ENCODE assay signal across 8 cellular contexts in the genomic region with DNA sequence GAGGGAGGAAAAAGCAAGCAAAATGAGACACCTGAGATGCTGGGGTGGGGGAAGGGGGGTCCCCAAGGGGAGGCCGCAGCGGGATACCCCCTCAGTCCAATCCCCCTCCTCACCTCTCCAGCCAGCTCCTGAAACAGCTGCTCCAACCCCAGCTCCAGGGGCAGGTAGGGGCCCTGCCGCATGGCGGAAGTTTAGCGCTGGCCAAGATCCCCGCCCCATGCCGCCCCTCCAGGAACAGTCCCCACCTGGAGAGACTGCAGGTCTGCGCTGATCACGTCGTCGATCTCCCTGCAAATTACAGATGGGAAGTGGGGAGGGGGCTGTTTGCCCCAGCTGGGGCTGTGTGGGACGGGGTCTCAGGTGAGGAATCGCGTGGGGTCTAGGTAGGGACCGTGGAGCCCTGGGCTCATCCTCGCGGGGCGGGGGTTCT. TPM values are rescaled to one million over a fixed set of nuclear protein-coding genes. Genes with fewer than 3 reads are reported as not detected.
DNase-seq lines count a peak whose midpoint lies in the region; ATAC-seq and TF ChIP-seq lines count a peak whose summit lies in the region.

No MANE protein-coding gene starts in this region.

- H4K20me1 ChIP-seq in GM23338 (replicated peaks; ENCODE audit: insufficient read depth) = peaks cover 4% of the 10 kb centered on the region

- H3K27ac ChIP-seq in GM23338 (ENCODE audit: low read depth) (no peak overlapping the region), A673 (ENCODE audit: low read depth, low read length, poor library complexity, severe bottlenecking) (no peak overlapping the region)

- no peaks in the 10 kb centered on the region; the same call in 2 of the 3 replicates for H3K9me3 Mint-ChIP-seq in GM23338
- H3K9me3 Mint-ChIP-seq in nephron = no peaks in the 10 kb centered on the region

- intact Hi-C loops in A673 (cut with micrococcal nuclease; ENCODE audit: unreplicated experiment) = no loop called here

- peak overlapping the region; percentile 75 for H3K4me3 Mint-ChIP-seq in GM23338
- H3K4me3 Mint-ChIP-seq in nephron = peak overlapping the region; percentile 69 to 81 (median 78)

- peaks cover 13% of the 10 kb centered on the region for H3K4me1 ChIP-seq in GM23338 (ENCODE audit: insufficient read depth)
- H3K4me1 ChIP-seq in A673 (ENCODE audit: insufficient read depth, low read length, poor library complexity, severe bottlenecking) = peaks cover 8% of the 10 kb centered on the region

- no peaks in the 10 kb centered on the region for H3K9me2 ChIP-seq in GM23338 (ENCODE audit: insufficient read depth)

- no peaks in the 10 kb centered on the region for H3K79me2 ChIP-seq in GM23338 (replicated peaks; ENCODE audit: insufficient read depth)

- POLR2A ChIA-PET in A673 (lab: Charles Lee; ENCODE audit: low non-redundant PET) = no interaction called here

- H3K27ac Mint-ChIP-seq in GM23338 (no peak overlapping the region), nephron (peak overlapping the region in 2 of 3 experiments; percentile 71 to 84)

- no TSS peak for BruUV-seq in A673 (replicated peaks; lab: Mats Ljungman, UMichigan)

- H3K36me3 ChIP-seq in GM23338 (ENCODE audit: insufficient read depth) = peaks cover 3% of the 10 kb centered on the region
- H3K36me3 ChIP-seq in A673 (ENCODE audit: insufficient read depth, low read length, poor library complexity, severe bottlenecking) = peaks cover 10% of the 10 kb centered on the region

- H3K4me3 ChIP-seq in GM23338 (peak overlapping the region; percentile 69), A673 (ENCODE audit: low read depth, low read length, poor library complexity, severe bottlenecking) (no peak overlapping the region)

- no peak overlapping the region for H2AFZ ChIP-seq in GM23338

- CTCF ChIA-PET in A673 (lab: Charles Lee) = no interaction called here

- peaks cover 44% of the 10 kb centered on the region for H3K27me3 Mint-ChIP-seq in GM23338 (ENCODE audit: insufficient read depth, low read depth, poor library complexity)
- peaks cover 33% of the 10 kb centered on the region for H3K27me3 Mint-ChIP-seq in nephron (ENCODE audit: low read depth)

- TF ChIP-seq CTCF in GM23338 (conservative IDR thresholded peaks at IDR 0.05; ENCODE audit: low read depth in 2 of 2) = no peak
- no peak for TF ChIP-seq CTCF in nephron (IDR thresholded peaks at IDR 0.05; ENCODE audit: unreplicated experiment in 3 of 3)
- TF ChIP-seq CTCF in A673 (conservative IDR thresholded peaks at IDR 0.05; ENCODE audit: low read depth, low read length) = no peak

- no peaks in the 10 kb centered on the region for H3K9me3 ChIP-seq in A673 (ENCODE audit: low read depth, low read length, poor library complexity, severe bottlenecking)

- H3K4me1 Mint-ChIP-seq in GM23338 (peaks cover 18% of the 10 kb centered on the region), nephron (peaks cover 10% of the 10 kb centered on the region)

- peak overlapping the region; percentile 84 for H3K4me2 ChIP-seq in GM23338

- peak; percentile 57 for ATAC-seq in GM23338
- ATAC-seq in HG03354 (IDR thresholded peaks at IDR 0.05; ENCODE audit: poor library complexity, severe bottlenecking, unreplicated experiment) = no peak
- no peak for ATAC-seq in HG03460 (IDR thresholded peaks at IDR 0.05; ENCODE audit: unreplicated experiment)

- H3K27me3 ChIP-seq in GM23338 (ENCODE audit: insufficient read depth) (peaks cover 10% of the 10 kb centered on the region), A673 (replicated peaks; ENCODE audit: insufficient read depth, low read depth, low read length, poor library complexity) (no peaks in the 10 kb centered on the region)

- H3F3A ChIP-seq in GM23338 (replicated peaks; ENCODE audit: low read depth) = peaks cover 12% of the 10 kb centered on the region; the same call in 1 of the 2 replicates

- DNase-seq in GM23338 (ENCODE audit: low spot score) (peak; percentile 84), SHP77 treated with DMSO at 0.1 percent for 48 hours (lab: John Stamatoyannopoulos, UW) (peak; percentile 25), ecto neural progenitor cell (ENCODE audit: low spot score) (peak; percentile 76), NOMO-1 treated with dmso at 0.1 percent for 144 hours (lab: John Stamatoyannopoulos, UW; ENCODE audit: unreplicated experiment) (no peak), A673 (ENCODE audit: low spot score) (no peak)

- peaks cover 24% of the 10 kb centered on the region for H3K36me3 Mint-ChIP-seq in GM23338 (ENCODE audit: low read depth)
- H3K36me3 Mint-ChIP-seq in nephron (ENCODE audit: low read depth) = peaks cover 19% of the 10 kb centered on the region

TF ChIP-seq in GM23338, 12 proteins besides CTCF, POLR2A, EP300 and RAD21:
- TF ChIP-seq CREB1 (CRISPR knock-in tag; IDR thresholded peaks at IDR 0.05; ENCODE audit: low read depth) = no peak
- peak; percentile 50 for TF ChIP-seq POLR2AphosphoS5 (IDR thresholded peaks at IDR 0.05; ENCODE audit: low read depth)
- TF ChIP-seq, protein P1, sequence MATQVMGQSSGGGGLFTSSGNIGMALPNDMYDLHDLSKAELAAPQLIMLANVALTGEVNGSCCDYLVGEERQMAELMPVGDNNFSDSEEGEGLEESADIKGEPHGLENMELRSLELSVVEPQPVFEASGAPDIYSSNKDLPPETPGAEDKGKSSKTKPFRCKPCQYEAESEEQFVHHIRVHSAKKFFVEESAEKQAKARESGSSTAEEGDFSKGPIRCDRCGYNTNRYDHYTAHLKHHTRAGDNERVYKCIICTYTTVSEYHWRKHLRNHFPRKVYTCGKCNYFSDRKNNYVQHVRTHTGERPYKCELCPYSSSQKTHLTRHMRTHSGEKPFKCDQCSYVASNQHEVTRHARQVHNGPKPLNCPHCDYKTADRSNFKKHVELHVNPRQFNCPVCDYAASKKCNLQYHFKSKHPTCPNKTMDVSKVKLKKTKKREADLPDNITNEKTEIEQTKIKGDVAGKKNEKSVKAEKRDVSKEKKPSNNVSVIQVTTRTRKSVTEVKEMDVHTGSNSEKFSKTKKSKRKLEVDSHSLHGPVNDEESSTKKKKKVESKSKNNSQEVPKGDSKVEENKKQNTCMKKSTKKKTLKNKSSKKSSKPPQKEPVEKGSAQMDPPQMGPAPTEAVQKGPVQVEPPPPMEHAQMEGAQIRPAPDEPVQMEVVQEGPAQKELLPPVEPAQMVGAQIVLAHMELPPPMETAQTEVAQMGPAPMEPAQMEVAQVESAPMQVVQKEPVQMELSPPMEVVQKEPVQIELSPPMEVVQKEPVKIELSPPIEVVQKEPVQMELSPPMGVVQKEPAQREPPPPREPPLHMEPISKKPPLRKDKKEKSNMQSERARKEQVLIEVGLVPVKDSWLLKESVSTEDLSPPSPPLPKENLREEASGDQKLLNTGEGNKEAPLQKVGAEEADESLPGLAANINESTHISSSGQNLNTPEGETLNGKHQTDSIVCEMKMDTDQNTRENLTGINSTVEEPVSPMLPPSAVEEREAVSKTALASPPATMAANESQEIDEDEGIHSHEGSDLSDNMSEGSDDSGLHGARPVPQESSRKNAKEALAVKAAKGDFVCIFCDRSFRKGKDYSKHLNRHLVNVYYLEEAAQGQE (IDR thresholded peaks at IDR 0.05; ENCODE audit: unreplicated experiment) = no peak
- no peak for TF ChIP-seq EZH2 (IDR thresholded peaks at IDR 0.05; ENCODE audit: low read depth, unreplicated experiment)

RNA-seq across cellular contexts. Expression of a gene that starts 9.0 kb away (rescaled TPM):
- total RNA-seq in GM23338 (2014; rRNA removed; shearing (Covaris generic)) = 8.0 and 20.5 TPM in 2 replicates
- 19.1 and 21.8 TPM in 2 replicates for polyA plus RNA-seq in GM23338 (2016; fragmentation: Nextera tagmentation; extraction: Ambion mirVana)
- 0.69 and 0.96 TPM in 2 replicates for total RNA-seq in A673 (2021)

RNA-seq across cellular contexts. Expression of a gene that starts 38.0 kb away (rescaled TPM):
- not detected in 2 replicates for total RNA-seq in GM23338 (2014; rRNA removed; shearing (Covaris generic))
- polyA plus RNA-seq in GM23338 (2016; fragmentation: Nextera tagmentation; extraction: Ambion mirVana) = 1.6 and 4.8 TPM in 2 replicates
- total RNA-seq in A673 (2021) = not detected in 2 replicates

RNA-seq across cellular contexts. Expression of a gene that starts 53.7 kb away (rescaled TPM):
- total RNA-seq in GM23338 (2014; rRNA removed; shearing (Covaris generic)) = 2.4 TPM in 1 of 2 replicates, not detected in the other
- polyA plus RNA-seq in GM23338 (2016; fragmentation: Nextera tagmentation; extraction: Ambion mirVana) = 6.6 and 8.6 TPM in 2 replicates
- not detected in 2 replicates for total RNA-seq in A673 (2021)

Comparison
In these comparisons a context has a peak if more than half of its experiments do, and no peak if none do; other contexts are left out.
1. DNase-seq: peak in GM23338 (single experiment), SHP77 treated with DMSO at 0.1 percent for 48 hours (single experiment) and ecto neural progenitor cell (single experiment); none in NOMO-1 treated with dmso at 0.1 percent for 144 hours (single experiment) and A673 (single experiment).